ENCODE assay signal across 24 cellular contexts in genomic region chr5:61617039-61617438, GRCh38.
"Had no signal": no experiment of that assay in that cellular context is flagged by ENCODE, and none has a peak within 500 bp of the region (broad histone marks: within the 10 kb centered on the region; RNA-seq: fewer than 3 reads in every experiment).

No MANE protein-coding gene starts in this region.

- H3K27ac ChIP-seq: adrenal gland, ascending aorta, brain microvascular endothelial cell, esophagus squamous epithelium, left ventricle myocardium inferior, right atrium auricular region, uterus had no signal

- ATAC-seq: natural killer cell treated with Interleukin-12 subunit alpha and Interleukin-12 subunit beta and Interleukin-15 and Interleukin-18, amount 100 ng/mL, for 72 hours had no signal

- H3K4me3 ChIP-seq: adrenal gland, ascending aorta, esophagus squamous epithelium, left ventricle myocardium inferior, lung, right atrium auricular region, uterus had no signal

- H3K9me3 ChIP-seq: adrenal gland, ascending aorta, esophagus squamous epithelium, left ventricle myocardium inferior, right atrium auricular region, uterus had no signal

- H3K27me3 ChIP-seq: adrenal gland, ascending aorta, brain microvascular endothelial cell, esophagus squamous epithelium, right atrium auricular region, uterus had no signal

- H3K4me1 ChIP-seq: uterus had no signal

- H3K36me3 ChIP-seq: adrenal gland, ascending aorta, brain microvascular endothelial cell, esophagus squamous epithelium, left ventricle myocardium inferior, right atrium auricular region, uterus had no signal

- DNase-seq: activated CD4-positive, alpha-beta memory T cell treated with anti-CD3 and anti-CD28 coated beads for 36 hours; activated CD4-positive, alpha-beta T cell treated with anti-CD3 and anti-CD28 coated beads, Interleukin-2, amount 10 ng/mL, durations not matched to agents 24 days and 14 days; activated CD4-positive, CD25-positive, alpha-beta regulatory T cell treated with anti-CD3 and anti-CD28 coated beads, Interleukin-2, amount 50 U/mL, for 72 hours; activated CD8-positive, alpha-beta memory T cell treated with anti-CD3 and anti-CD28 coated beads, Interleukin-2, amount 50 U/mL, for 4 hours; activated effector memory CD4-positive, alpha-beta T cell treated with anti-CD3 and anti-CD28 coated beads, Interleukin-2, amount 50 U/mL, for 16 hours; activated naive CD4-positive, alpha-beta T cell treated with anti-CD3 and anti-CD28 coated beads for 36 hours; activated naive CD8-positive, alpha-beta T cell treated with anti-CD3 and anti-CD28 coated beads for 36 hours; activated T-cell treated with anti-CD3 and anti-CD28 coated beads, Interleukin-2, amount 50 U/mL, for 1 hour; brain microvascular endothelial cell; endodermal cell; esophagus squamous epithelium; foreskin melanocyte; left ventricle myocardium inferior; mesendoderm; stimulated activated CD4-positive, alpha-beta T cell treated with anti-CD3 and anti-CD28 coated beads, Interleukin-15, amount 100 ng/mL, for 24 hours; stimulated activated CD4-positive, alpha-beta T cell treated with anti-CD3 and anti-CD28 coated beads, Interleukin-2, amount 100 ng/mL, for 24 hours; stimulated activated naive CD4-positive, alpha-beta T cell; T-helper 1 cell; uterus had no signal
